In the genomic region with DNA sequence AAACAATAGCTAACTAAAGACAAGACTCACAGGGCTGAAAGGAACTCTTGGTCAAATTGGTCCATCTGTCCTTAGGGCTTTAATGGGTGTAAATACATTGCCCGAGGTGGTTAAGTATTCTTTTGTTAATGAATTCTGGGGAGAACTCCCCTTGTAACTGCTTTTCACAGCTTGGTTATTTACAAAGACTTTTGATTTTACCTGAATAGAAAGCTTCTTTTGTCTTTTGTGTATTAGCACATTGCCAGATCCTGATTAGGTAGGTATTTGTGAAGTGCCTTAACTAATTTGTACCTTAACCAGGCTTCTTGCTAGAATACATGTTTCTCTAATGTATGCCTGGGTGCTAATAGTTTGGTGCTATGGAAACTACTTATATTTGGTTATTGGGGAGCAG, we compare ENCODE assay signal across 1 cellular context.
TF ChIP-seq lines count a peak whose summit lies in the region.

No MANE protein-coding gene starts in this region.

TF ChIP-seq in SK-N-SH, 30 proteins besides CTCF, POLR2A, EP300 and RAD21 (continued from another document):
- TF ChIP-seq RXRA (IDR thresholded peaks at IDR 0.05; ENCODE audit: borderline replicate concordance, low read depth) (no peak), EZH2phosphoT487 (IDR thresholded peaks at IDR 0.05; ENCODE audit: borderline replicate concordance, low read depth) (no peak), JUND (IDR thresholded peaks at IDR 0.05) (no peak), YY1 (IDR thresholded peaks at IDR 0.05; ENCODE audit: low read depth) (no peak), GABPA (IDR thresholded peaks at IDR 0.05; ENCODE audit: low read depth) (no peak), SIN3A (IDR thresholded peaks at IDR 0.05; ENCODE audit: borderline replicate concordance, low read depth, low read length) (no peak), RCOR1 (IDR thresholded peaks at IDR 0.05; ENCODE audit: low read length) (no peak), IRF3 (IDR thresholded peaks at IDR 0.05; ENCODE audit: low read depth, low read length) (no peak), TAF1 (IDR thresholded peaks at IDR 0.05; ENCODE audit: borderline replicate concordance, low read depth, low read length) (no peak), USF2 (IDR thresholded peaks at IDR 0.05; ENCODE audit: borderline replicate concordance, low read depth, low read length) (no peak), MEF2A (IDR thresholded peaks at IDR 0.05; ENCODE audit: borderline replicate concordance, low read depth) (no peak)
- TF ChIP-seq, protein P1, sequence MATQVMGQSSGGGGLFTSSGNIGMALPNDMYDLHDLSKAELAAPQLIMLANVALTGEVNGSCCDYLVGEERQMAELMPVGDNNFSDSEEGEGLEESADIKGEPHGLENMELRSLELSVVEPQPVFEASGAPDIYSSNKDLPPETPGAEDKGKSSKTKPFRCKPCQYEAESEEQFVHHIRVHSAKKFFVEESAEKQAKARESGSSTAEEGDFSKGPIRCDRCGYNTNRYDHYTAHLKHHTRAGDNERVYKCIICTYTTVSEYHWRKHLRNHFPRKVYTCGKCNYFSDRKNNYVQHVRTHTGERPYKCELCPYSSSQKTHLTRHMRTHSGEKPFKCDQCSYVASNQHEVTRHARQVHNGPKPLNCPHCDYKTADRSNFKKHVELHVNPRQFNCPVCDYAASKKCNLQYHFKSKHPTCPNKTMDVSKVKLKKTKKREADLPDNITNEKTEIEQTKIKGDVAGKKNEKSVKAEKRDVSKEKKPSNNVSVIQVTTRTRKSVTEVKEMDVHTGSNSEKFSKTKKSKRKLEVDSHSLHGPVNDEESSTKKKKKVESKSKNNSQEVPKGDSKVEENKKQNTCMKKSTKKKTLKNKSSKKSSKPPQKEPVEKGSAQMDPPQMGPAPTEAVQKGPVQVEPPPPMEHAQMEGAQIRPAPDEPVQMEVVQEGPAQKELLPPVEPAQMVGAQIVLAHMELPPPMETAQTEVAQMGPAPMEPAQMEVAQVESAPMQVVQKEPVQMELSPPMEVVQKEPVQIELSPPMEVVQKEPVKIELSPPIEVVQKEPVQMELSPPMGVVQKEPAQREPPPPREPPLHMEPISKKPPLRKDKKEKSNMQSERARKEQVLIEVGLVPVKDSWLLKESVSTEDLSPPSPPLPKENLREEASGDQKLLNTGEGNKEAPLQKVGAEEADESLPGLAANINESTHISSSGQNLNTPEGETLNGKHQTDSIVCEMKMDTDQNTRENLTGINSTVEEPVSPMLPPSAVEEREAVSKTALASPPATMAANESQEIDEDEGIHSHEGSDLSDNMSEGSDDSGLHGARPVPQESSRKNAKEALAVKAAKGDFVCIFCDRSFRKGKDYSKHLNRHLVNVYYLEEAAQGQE (IDR thresholded peaks at IDR 0.05; ENCODE audit: low read depth, low read length) = no peak
